22 cellular contexts compared by ENCODE assay signal in genomic region chr1:119187416-119187815, GRCh38.
"Had no signal": no experiment of that assay in that cellular context is flagged by ENCODE, and none has a peak within 500 bp of the region (broad histone marks: within the 10 kb centered on the region; RNA-seq: fewer than 3 reads in every experiment).

No MANE protein-coding gene starts in this region.

- DNase-seq: KBM-7, MG63, NCI-H1092, NCI-H1105 treated with DMSO at 0.1 percent for 48 hours, NCI-H1417 treated with DMSO at 0.1 percent for 48 hours, NCI-H146, NCI-H1694 treated with DMSO at 0.1 percent for 48 hours, NCI-H1930, NCI-H2081, NCI-H2107, NCI-H2171, NCI-H226, NCI-H446, NCI-H510A, NCI-H524 treated with DMSO at 0.1 percent for 48 hours, NCI-H69, NCI-H774, Right ventricle myocardium superior, RPMI8226, SIG-M5 had no signal

- H3K27ac ChIP-seq: SJSA1, SK-N-MC had no signal

- H3K4me1 ChIP-seq: SJSA1 had no signal

- H3K4me3 ChIP-seq: MG63, SJSA1, SK-N-MC had no signal

- H3K36me3 ChIP-seq: MG63, SJSA1 had no signal

- H3K27me3 ChIP-seq: MG63, SJSA1 had no signal

- H3K9me3 ChIP-seq: SJSA1 had no signal
